ENCODE assay signal across 8 cellular contexts in genomic region chr10:133357293-133358151, GRCh38. TPM values are rescaled to one million over a fixed set of nuclear protein-coding genes. Genes with fewer than 3 reads are reported as not detected.
DNase-seq lines count a peak whose midpoint lies in the region; ATAC-seq, FAIRE-seq and TF ChIP-seq lines count a peak whose summit lies in the region.

A gene with protein sequence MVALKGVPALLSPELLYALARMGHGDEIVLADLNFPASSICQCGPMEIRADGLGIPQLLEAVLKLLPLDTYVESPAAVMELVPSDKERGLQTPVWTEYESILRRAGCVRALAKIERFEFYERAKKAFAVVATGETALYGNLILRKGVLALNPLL (minus strand): TSS chr10:133358019. CDS start chr10:133358007, 12 bp downstream.

- H4K20me1 ChIP-seq in IMR-90 (ENCODE audit: insufficient read depth, low read length) (no peaks in the 10 kb centered on the region; the same call in 1 of the 2 replicates), HepG2 (ENCODE audit: insufficient read depth, low read length) (peaks cover 11% of the 10 kb centered on the region; the same call in 1 of the 2 replicates)

- no peak within 1 kb of the TSS; the same call in 1 of the 2 replicates for H4K5ac ChIP-seq in IMR-90 (ENCODE audit: low read depth, low read length)

- H3K9me3 Mint-ChIP-seq in WTC11, result no peaks in the 10 kb centered on the region

- H3K4me1 ChIP-seq in IMR-90 (ENCODE audit: control insufficient read depth, insufficient read depth, low read length) (peaks cover 6% of the 10 kb centered on the region; the same call in 1 of the 2 replicates), HepG2 (ENCODE audit: insufficient read depth, low read length) (peaks cover 38% of the 10 kb centered on the region)

- peaks cover 8 to 13% of the 10 kb centered on the region in 2 experiments; a peak in 2 of 4 replicates for H3K79me1 ChIP-seq in IMR-90 (ENCODE audit: low read depth in 1 of 2, low read length in 2 of 2)

- 0 out of 2 replicates have a peak within 1 kb of the TSS, but pooled peaks have one; percentile 48 for H2BK120ac ChIP-seq in IMR-90 (ENCODE audit: low read depth, low read length)

- in situ Hi-C loops in IMR-90 (cut with MboI; ENCODE audit: low sequenced_read_pairs) (no loop called here), HepG2 (cut with HindIII; ENCODE audit: extremely low pct_ligation_motif_present, low pct_unique_long_range_greater_than_20kb) (no loop called here)

- H3K27me3 ChIP-seq in IMR-90 (ENCODE audit: control insufficient read depth, insufficient read depth, low read length) (no peaks in the 10 kb centered on the region), HepG2 (ENCODE audit: control insufficient read depth in 1 of 2, insufficient read depth in 2 of 2, low read length in 2 of 2) (no peaks in the 10 kb centered on the region)

- no peak for TF ChIP-seq RAD21 in IMR-90 (IDR thresholded peaks at IDR 0.05; ENCODE audit: low read length)
- TF ChIP-seq RAD21 in HepG2 (CRISPR knock-in tag; IDR thresholded peaks at IDR 0.05), result peak; percentile 9

- ATAC-seq in GM21390 (IDR thresholded peaks at IDR 0.05; ENCODE audit: unreplicated experiment), result peak; percentile 74
- ATAC-seq in IMR-90 (ENCODE audit: low read depth), result peak; percentile 85
- ATAC-seq in WTC11, result peak; percentile 87
- peak; percentile 65 for ATAC-seq in HepG2

- H3K18ac ChIP-seq in IMR-90 (ENCODE audit: low read depth, low read length), result no peak within 1 kb of the TSS

- H4K8ac ChIP-seq in IMR-90 (ENCODE audit: low read depth in 2 of 2, low read length in 2 of 2), result peak within 1 kb of the TSS in 1 of 2 experiments; percentile 63; a peak in 2 of 4 replicates

- FAIRE-seq in HepG2 (lab: Jason Lieb, UNC), result no peak

- DNase-seq in Daoy (ENCODE audit: low read depth) (peak; percentile 44), IMR-90 (peak; percentile 29), WTC11 (ENCODE audit: low spot score) (peak; percentile 82), cerebellar cortex (ENCODE audit: low spot score) (peak; percentile 51), HepG2 (ENCODE audit: low spot score) (peak; percentile 79), RKO (ENCODE audit: low spot score) (no peak)
- peak; percentile 68 to 75 for DNase-seq in stimulated activated CD4-positive, alpha-beta T cell treated with anti-CD3 and anti-CD28 coated beads, Interleukin-4, amount 100 ng/mL, for 48 hours (ENCODE audit: low read depth in 2 of 2)

- peak within 1 kb of the TSS; percentile 59; the same call in 1 of the 2 replicates for H2AK5ac ChIP-seq in IMR-90 (ENCODE audit: low read depth, low read length)

- TF ChIP-seq CTCF in IMR-90 (conservative IDR thresholded peaks at IDR 0.05; ENCODE audit: low read depth, low read length) (no peak), WTC11 (IDR thresholded peaks at IDR 0.05) (no peak), HepG2 (CRISPR knock-in tag; IDR thresholded peaks at IDR 0.05) (peak; percentile 49)

- H2AK9ac ChIP-seq in IMR-90 (replicated peaks; ENCODE audit: low read depth, low read length, poor library complexity), result peak within 1 kb of the TSS; percentile 94

- H3K56ac ChIP-seq in IMR-90 (ENCODE audit: extremely low read depth, insufficient read depth, low read length), result no peak within 1 kb of the TSS

- H3K9me1 ChIP-seq in IMR-90 (ENCODE audit: insufficient read depth, low read length), result no peaks in the 10 kb centered on the region

- H3K27ac ChIP-seq in IMR-90 (ENCODE audit: insufficient read depth, low read length), result no peak within 1 kb of the TSS; the same call in 1 of the 2 replicates
- peak within 1 kb of the TSS; percentile 93 for H3K27ac ChIP-seq in HepG2 (ENCODE audit: extremely low read length, insufficient read depth, low read length)

- POLR2A ChIA-PET in IMR-90 (lab: Charles Lee; ENCODE audit: unreplicated experiment) (no interaction called here), WTC11 (lab: Charles Lee) (interaction anchor here (1.2 to 1.8 kb wide), 2 partner anchors 16 to 22 kb away, joined by 3 to 9 read pairs; partner anchors contain the start of gene PAOX), HepG2 (lab: Yijun Ruan, JAX) (interaction anchor here (0.6 to 5.8 kb wide), 13 partner anchors 10 to 198 kb away, joined by 3 to 124 read pairs (median 12); partner anchors contain the start of genes ECHS1, MTG1, PAOX and PRAP1)

- CTCF ChIA-PET in IMR-90 (lab: Yijun Ruan, JAX), result no interaction called here
- CTCF ChIA-PET in WTC11 (lab: Charles Lee), result interaction anchor here (0.6 to 2.5 kb wide), 6 partner anchors 11 to 50 kb away, joined by 4 to 26 read pairs (median 6); partner anchors contain the start of gene PRAP1
- CTCF ChIA-PET in HepG2 (lab: Yijun Ruan, JAX; ENCODE audit: low intra/inter-chr PET ratio, low total read pairs), result no interaction called here

- H3K4me3 Mint-ChIP-seq in WTC11, result peak within 1 kb of the TSS; percentile 72

- 0% methylated on average over 11 of the region's 82 CpGs; no CpG with 5 or more reads in 1 of the 2 experiments for WGBS in IMR-90 (ENCODE audit: extremely low coverage in 2 of 2, insufficient read length in 1 of 2), 2 experiments
- 0% methylated on average over 5 of the region's 82 CpGs for WGBS in HepG2 (ENCODE audit: low lambda C conversion rate)

- H3K23ac ChIP-seq in IMR-90 (ENCODE audit: low read depth, low read length), result 0 out of 2 replicates have a peak within 1 kb of the TSS, but pooled peaks have one; percentile 31

- dilution Hi-C loops in IMR-90 (cut with HindIII; ENCODE audit: low sequenced_read_pairs, unreplicated experiment), result no loop called here

- intact Hi-C loops in IMR-90 (cut with micrococcal nuclease) (no loop called here), HepG2 (cut with micrococcal nuclease; ENCODE audit: unreplicated experiment) (loop anchor here (2.0 kb wide), 1 partner anchor 15 kb away; the partner anchor contains the start of gene ECHS1)

- H3K4me3 ChIP-seq in IMR-90 (ENCODE audit: insufficient read depth, low read depth, low read length), result peak within 1 kb of the TSS; percentile 78
- peak within 1 kb of the TSS; percentile 72 to 90 (median 86) for H3K4me3 ChIP-seq in HepG2 (replicated peaks in 1 of 3; ENCODE audit: insufficient read depth in 1 of 3, low read depth in 2 of 3, low read length in 3 of 3)

- H3K79me2 ChIP-seq in HepG2 (ENCODE audit: insufficient read depth, low read length), result peaks cover 12% of the 10 kb centered on the region

- BruUV-seq in IMR-90 (replicated peaks; lab: Mats Ljungman, UMichigan) (no TSS peak), HepG2 (replicated peaks; lab: Mats Ljungman, UMichigan) (no TSS peak)

- H4K91ac ChIP-seq in IMR-90 (ENCODE audit: insufficient read depth, low read depth, low read length), result no peak within 1 kb of the TSS

- H3K36me3 Mint-ChIP-seq in WTC11, result peaks cover 10% of the 10 kb centered on the region

- no peak within 1 kb of the TSS for H3K27ac Mint-ChIP-seq in WTC11

- peak within 1 kb of the TSS; percentile 75; the same call in 1 of the 2 replicates for H3K4ac ChIP-seq in IMR-90 (ENCODE audit: low read depth, low read length)

- no peak within 1 kb of the TSS for H2BK20ac ChIP-seq in IMR-90 (ENCODE audit: low read depth, low read length)

- H3K4me1 Mint-ChIP-seq in WTC11, result no peaks in the 10 kb centered on the region

- H2BK5ac ChIP-seq in IMR-90 (ENCODE audit: low read depth, low read length, poor library complexity, severe bottlenecking), result no peak within 1 kb of the TSS

- H3K9me3 ChIP-seq in IMR-90 (ENCODE audit: control insufficient read depth, insufficient read depth, low read length) (no peaks in the 10 kb centered on the region), HepG2 (ENCODE audit: low read length) (no peaks in the 10 kb centered on the region)

- H2BK15ac ChIP-seq in IMR-90 (ENCODE audit: low read depth, low read length), result no peak within 1 kb of the TSS

- H3K36me3 ChIP-seq in IMR-90 (ENCODE audit: control insufficient read depth, insufficient read depth, low read length) (peaks cover 14% of the 10 kb centered on the region), HepG2 (replicated peaks in 1 of 2; ENCODE audit: control insufficient read depth in 1 of 2, insufficient read depth in 2 of 2, low read length in 2 of 2) (peaks cover 6 to 23% of the 10 kb centered on the region in 2 experiments; a peak in 4 of 5 replicates)

- H3K9ac ChIP-seq in IMR-90 (ENCODE audit: low read depth, low read length), result peak within 1 kb of the TSS; percentile 28; the same call in 1 of the 2 replicates
- H3K9ac ChIP-seq in HepG2 (ENCODE audit: insufficient read depth, low read depth, low read length), result peak within 1 kb of the TSS; percentile 92

- no peak for TF ChIP-seq POLR2A in IMR-90 (IDR thresholded peaks at IDR 0.05; ENCODE audit: low read depth, low read length)
- TF ChIP-seq POLR2A in HepG2 (IDR thresholded peaks at IDR 0.05; ENCODE audit: insufficient read depth in 1 of 2, low read depth in 2 of 2, low read length in 2 of 2), result peak in 1 of 2 experiments; percentile 68; a peak in 2 of 4 replicates

- TF ChIP-seq EP300 in HepG2 (IDR thresholded peaks at IDR 0.05; ENCODE audit: low read depth in 2 of 2, low read length in 2 of 2) (no peak), HepG2 (CRISPR knock-in tag; IDR thresholded peaks at IDR 0.05; ENCODE audit: borderline replicate concordance) (no peak)

- H3K27me3 Mint-ChIP-seq in WTC11 (ENCODE audit: low read depth), result peaks cover 12% of the 10 kb centered on the region

- peak within 1 kb of the TSS; percentile 71; the same call in 1 of the 2 replicates for H3K14ac ChIP-seq in IMR-90 (replicated peaks; ENCODE audit: low read depth, low read length)

- H3K4me2 ChIP-seq in IMR-90 (ENCODE audit: low read depth, low read length) (peak within 1 kb of the TSS; percentile 62), HepG2 (ENCODE audit: low read depth, low read length) (peak within 1 kb of the TSS; percentile 98)

- peak within 1 kb of the TSS; percentile 92 for H2AFZ ChIP-seq in IMR-90 (replicated peaks; ENCODE audit: low read length, poor library complexity)
- no peak within 1 kb of the TSS for H2AFZ ChIP-seq in HepG2 (ENCODE audit: low read length)

RNA-seq across cellular contexts. Expression of the gene that starts here (rescaled TPM):
- total RNA-seq in Daoy (2014; rRNA removed; shearing (Covaris generic)), result 0.80 and 2.9 TPM in 2 replicates
- total RNA-seq in IMR-90 (2012; rRNA removed) (26.3 and 28.1 TPM in 2 replicates), WTC11 (2021) (31.3 to 40.5 TPM (median 33.8 TPM) in 3 replicates), HepG2 (2016; rRNA removed; fragmentation: Illumina TruSeq; extraction: Trizol) (60.4 and 64.2 TPM in 2 replicates)
- polyA plus RNA-seq in IMR-90 (2012; rRNA removed) (52.8 and 71.2 TPM in 2 replicates), HepG2 (2011; rRNA removed) (27.5 and 29.3 TPM in 2 replicates)
- 53.8 and 71.8 TPM in 2 replicates for polyA plus RNA-seq in IMR-90 (2012; cell fraction: cytosol; rRNA removed)
- 25.8 and 31.8 TPM in 2 replicates for polyA plus RNA-seq in IMR-90 (2012; cell fraction: nucleus; rRNA removed; ENCODE audit: low replicate concordance)
- 57.8 and 71.7 TPM in 2 replicates for total RNA-seq in HepG2 (2016; cell fraction: cytosol; rRNA removed; fragmentation: Illumina TruSeq; extraction: Trizol; ENCODE audit: low read depth)
- 67.9 and 76.3 TPM in 2 replicates for total RNA-seq in HepG2 (2016; cell fraction: insoluble cytoplasmic fraction; rRNA removed; fragmentation: Illumina TruSeq; extraction: Trizol)
- total RNA-seq in HepG2 (2016; cell fraction: membrane; rRNA removed; fragmentation: Illumina TruSeq; extraction: Trizol), result 58.7 and 70.4 TPM in 2 replicates
- 36.8 and 40.4 TPM in 2 replicates for total RNA-seq in HepG2 (2016; cell fraction: nucleus; rRNA removed; fragmentation: Illumina TruSeq; extraction: Trizol)
- polyA plus RNA-seq in HepG2 (2011; cell fraction: cytosol; rRNA removed), result 32.4 and 52.6 TPM in 2 replicates
- 38.8 and 43.2 TPM in 2 replicates for polyA plus RNA-seq in HepG2 (2011; cell fraction: nucleus; rRNA removed)
- polyA plus RNA-seq in HepG2 (2012), result 14.1 and 20.9 TPM in 2 replicates
- polyA plus RNA-seq in HepG2 (2016; cell fraction: cytosol; fragmentation: Illumina TruSeq; extraction: Trizol; ENCODE audit: low read depth), result 45.1 and 62.7 TPM in 2 replicates
- polyA plus RNA-seq in HepG2 (2016; cell fraction: insoluble cytoplasmic fraction; fragmentation: Illumina TruSeq; extraction: Trizol; ENCODE audit: low read depth), result 61.9 and 62.9 TPM in 2 replicates
- polyA plus RNA-seq in HepG2 (2016; cell fraction: membrane; fragmentation: Illumina TruSeq; extraction: Trizol; ENCODE audit: low read depth), result 48.7 and 50.0 TPM in 2 replicates
- 39.1 and 50.6 TPM in 2 replicates for polyA plus RNA-seq in HepG2 (2016; cell fraction: nucleus; fragmentation: Illumina TruSeq; extraction: Trizol; ENCODE audit: insufficient read depth, low read depth)
- 5.1 and 15.7 TPM in 2 replicates for polyA minus RNA-seq in HepG2 (2011; rRNA and poly(A)+ RNA removed; ENCODE audit: low replicate concordance)
- 4.8 and 6.5 TPM in 2 replicates for polyA minus RNA-seq in HepG2 (2011; cell fraction: cytosol; rRNA and poly(A)+ RNA removed)
- 34.6 and 37.3 TPM in 2 replicates for polyA minus RNA-seq in HepG2 (2011; cell fraction: nucleus; rRNA and poly(A)+ RNA removed)
